ENCODE assay signal across 15 cellular contexts in genomic region chr12:101287357-101287756, GRCh38. TPM values are rescaled to one million over a fixed set of nuclear protein-coding genes. Genes with fewer than 3 reads are reported as not detected.
DNase-seq lines count a peak whose midpoint lies in the region; ATAC-seq and TF ChIP-seq lines count a peak whose summit lies in the region.
"Had no signal": no experiment of that assay in that cellular context is flagged by ENCODE, and none has a peak within 500 bp of the region (broad histone marks: within the 10 kb centered on the region; RNA-seq: fewer than 3 reads in every experiment).

No MANE protein-coding gene starts in this region.

- H3K4me3 Mint-ChIP-seq in MCF 10A (ENCODE audit: unreplicated experiment) = no peak overlapping the region
- H3K4me3 Mint-ChIP-seq: CD4-positive, CD25-positive, alpha-beta regulatory T cell; HFFc6 had no signal

- no peak overlapping the region for H3K27ac ChIP-seq in left lung
- H3K27ac ChIP-seq: BLaER1 treated with 17β-estradiol and CSF1 and Interleukin-3, amounts not matched to agents 10 nM and 100 nM had no signal

- CTCF ChIA-PET in MCF 10A (lab: Yijun Ruan, JAX) = no interaction called here

- H3K36me3 ChIP-seq in left lung = peaks cover 0 to 75% of the 10 kb centered on the region in 2 donors

- POLR2A ChIA-PET in MCF 10A (lab: Yijun Ruan, JAX) = no interaction called here

- no TSS peak for BruUV-seq in MCF 10A (replicated peaks; lab: Mats Ljungman, UMichigan)

- H3K27me3 ChIP-seq in left lung = no peaks in the 10 kb centered on the region
- H3K27me3 ChIP-seq: BLaER1 treated with 17β-estradiol and CSF1 and Interleukin-3, amounts not matched to agents 10 nM and 100 nM had no signal

- H3K4me3 ChIP-seq in left lung = no peak overlapping the region
- H3K4me3 ChIP-seq: BLaER1 treated with 17β-estradiol and CSF1 and Interleukin-3, amounts not matched to agents 10 nM and 100 nM; HAP-1 had no signal

- H3K4me1 Mint-ChIP-seq in MCF 10A (ENCODE audit: insufficient read depth, unreplicated experiment) = peaks cover 6% of the 10 kb centered on the region

- H3K9me3 Mint-ChIP-seq in MCF 10A (ENCODE audit: unreplicated experiment) = no peaks in the 10 kb centered on the region
- H3K9me3 Mint-ChIP-seq: CD4-positive, CD25-positive, alpha-beta regulatory T cell; HFFc6 had no signal

- intact Hi-C loops in left lung (cut with DNase I) = no loop called here
- intact Hi-C loops in MCF 10A (cut with micrococcal nuclease) = no loop called here

- TF ChIP-seq CTCF in left lung (IDR thresholded peaks at IDR 0.05) = no peak
- no peak for TF ChIP-seq CTCF in MCF 10A (IDR thresholded peaks at IDR 0.05; ENCODE audit: unreplicated experiment)

- no peaks in the 10 kb centered on the region for H3K27me3 Mint-ChIP-seq in MCF 10A (ENCODE audit: insufficient read depth, unreplicated experiment)
- H3K27me3 Mint-ChIP-seq: CD4-positive, CD25-positive, alpha-beta regulatory T cell had no signal

- ATAC-seq in left lung = peak; percentile 86
- ATAC-seq in activated CD4-positive, CD25-positive, alpha-beta regulatory T cell treated with anti-CD3 and anti-CD28 coated beads, Interleukin-2, amount 50 U/mL, for 24 hours = no peak
- no peak for ATAC-seq in left lobe of liver

- DNase-seq in DMS153 (lab: John Stamatoyannopoulos, UW) (peak; percentile 69), DMS53 treated with DMSO at 0.1 percent for 48 hours (lab: John Stamatoyannopoulos, UW; ENCODE audit: unreplicated experiment) (peak; percentile 73), NCI-H2196 (lab: John Stamatoyannopoulos, UW; ENCODE audit: unreplicated experiment) (peak; percentile 75), left lung (no peak), MCF 10A (ENCODE audit: unreplicated experiment) (no peak), left lobe of liver (ENCODE audit: low spot score) (no peak)
- no peak for DNase-seq in stimulated activated CD4-positive, alpha-beta T cell treated with anti-CD3 and anti-CD28 coated beads, Interleukin-2, amount 100 ng/mL, for 48 hours
- DNase-seq: ACHN; CD4-positive, CD25-positive, alpha-beta regulatory T cell; DND-41; GDM1; HFFc6 had no signal

- peaks cover 0 to 4% of the 10 kb centered on the region in 2 donors for H3K4me1 ChIP-seq in left lung
- H3K4me1 ChIP-seq: HAP-1 had no signal

- H3K27ac Mint-ChIP-seq in MCF 10A (ENCODE audit: low read depth, unreplicated experiment) = no peak overlapping the region
- H3K27ac Mint-ChIP-seq: CD4-positive, CD25-positive, alpha-beta regulatory T cell; HFFc6 had no signal

- peaks cover 62% of the 10 kb centered on the region for H3K36me3 Mint-ChIP-seq in MCF 10A (ENCODE audit: insufficient read depth, unreplicated experiment)

- H3K9me3 ChIP-seq in left lung = no peaks in the 10 kb centered on the region
- H3K9me3 ChIP-seq: BLaER1 treated with 17β-estradiol and CSF1 and Interleukin-3, amounts not matched to agents 10 nM and 100 nM; HAP-1 had no signal

RNA-seq across cellular contexts. Expression of gene UTP20, which starts 7.5 kb away (rescaled TPM):
- total RNA-seq in left lung (10 to 100 TPM; 13.1 to 19.4 TPM), MCF 10A (2022) (10.0 and 15.0 TPM in 2 replicates), left lobe of liver (3.8 TPM)

Comparison
In these comparisons a context has a peak if more than half of its experiments do, and no peak if none do; other contexts are left out.
1. DNase-seq: peak in DMS153 (single experiment), DMS53 treated with DMSO at 0.1 percent for 48 hours (single experiment) and NCI-H2196 (single experiment); none in left lung (0 of 2), stimulated activated CD4-positive, alpha-beta T cell treated with anti-CD3 and anti-CD28 coated beads, Interleukin-2, amount 100 ng/mL, for 48 hours (0 of 2), MCF 10A (single experiment) and left lobe of liver (single experiment).